1 cellular context compared by ENCODE assay signal in genomic region chr12:92107621-92108131, GRCh38.
TF ChIP-seq lines count a peak whose summit lies in the region.

No MANE protein-coding gene starts in this region.

TF ChIP-seq in WTC11, 78 proteins besides CTCF, POLR2A, EP300 and RAD21 (continued from another document):
- TF ChIP-seq PRDM15 (CRISPR knock-in tag; IDR thresholded peaks at IDR 0.05) (no peak), OVOL2 (CRISPR knock-in tag; IDR thresholded peaks at IDR 0.05; ENCODE audit: borderline replicate concordance) (no peak), CDX4 (CRISPR knock-in tag; IDR thresholded peaks at IDR 0.05; ENCODE audit: borderline replicate concordance) (no peak)
